ENCODE assay signal across 14 cellular contexts in the genomic region with DNA sequence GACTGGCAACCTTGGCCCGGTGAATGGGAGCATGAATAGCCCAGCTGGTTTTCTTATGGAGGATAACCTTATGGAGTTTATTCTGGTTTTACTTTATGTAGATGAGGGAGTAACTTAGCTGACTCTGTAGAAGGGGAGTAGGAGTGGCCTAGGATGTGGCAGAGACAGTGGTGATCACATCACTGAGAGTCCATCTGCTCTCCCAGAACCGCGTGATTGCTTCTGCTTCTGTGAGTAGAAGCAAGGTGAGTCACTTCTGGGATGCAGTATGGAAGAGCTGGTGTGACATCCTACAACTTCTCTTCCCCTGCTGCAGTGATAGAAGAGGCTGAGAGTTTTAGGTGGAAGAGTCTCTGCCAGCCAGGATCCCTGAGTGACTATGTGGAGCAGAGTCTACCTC.
DNase-seq lines count a peak whose midpoint lies in the region.
"Had no signal": no experiment of that assay in that cellular context is flagged by ENCODE, and none has a peak within 500 bp of the region (broad histone marks: within the 10 kb centered on the region; RNA-seq: fewer than 3 reads in every experiment).

No MANE protein-coding gene starts in this region.

- DNase-seq in ELR (ENCODE audit: low read depth) (peak; percentile 53), NCI-H1694 (lab: John Stamatoyannopoulos, UW) (peak; percentile 24), SW480 (ENCODE audit: low spot score) (peak; percentile 21), islet precursor cell (peak; percentile 47), NCI-H2196 treated with DMSO at 0.1 percent for 48 hours (lab: John Stamatoyannopoulos, UW; ENCODE audit: unreplicated experiment) (no peak), NCI-H524 treated with DMSO at 0.1 percent for 48 hours (lab: John Stamatoyannopoulos, UW) (no peak), NCI-H1092 (lab: John Stamatoyannopoulos, UW) (no peak)
- DNase-seq: Caco-2; CD4-positive, CD25-positive, alpha-beta regulatory T cell; DMS79 treated with DMSO at 0.1 percent for 48 hours; NCI-H1436 treated with DMSO at 0.1 percent for 48 hours; NCI-H2081 treated with DMSO at 0.1 percent for 48 hours; NCI-H345; NCI-H69 had no signal

Comparison
In these comparisons a context has a peak if more than half of its experiments do, and no peak if none do; other contexts are left out.
1. DNase-seq: peak in ELR (single experiment), NCI-H1694 (single experiment), SW480 (single experiment) and islet precursor cell (single experiment); none in NCI-H2196 treated with DMSO at 0.1 percent for 48 hours (single experiment), NCI-H524 treated with DMSO at 0.1 percent for 48 hours (single experiment) and NCI-H1092 (single experiment).